1 cellular context compared by ENCODE assay signal in genomic region chr7:100158229-100159098, GRCh38.
TF ChIP-seq lines count a peak whose summit lies in the region.

TRAPPC14 (minus strand) TSS chr7:100158723; CDS start chr7:100158499, 224 bp downstream.

TF ChIP-seq in K562, 482 proteins besides CTCF, POLR2A, EP300 and RAD21 (continued from another document and continues in another):
- TF ChIP-seq, protein P1, sequence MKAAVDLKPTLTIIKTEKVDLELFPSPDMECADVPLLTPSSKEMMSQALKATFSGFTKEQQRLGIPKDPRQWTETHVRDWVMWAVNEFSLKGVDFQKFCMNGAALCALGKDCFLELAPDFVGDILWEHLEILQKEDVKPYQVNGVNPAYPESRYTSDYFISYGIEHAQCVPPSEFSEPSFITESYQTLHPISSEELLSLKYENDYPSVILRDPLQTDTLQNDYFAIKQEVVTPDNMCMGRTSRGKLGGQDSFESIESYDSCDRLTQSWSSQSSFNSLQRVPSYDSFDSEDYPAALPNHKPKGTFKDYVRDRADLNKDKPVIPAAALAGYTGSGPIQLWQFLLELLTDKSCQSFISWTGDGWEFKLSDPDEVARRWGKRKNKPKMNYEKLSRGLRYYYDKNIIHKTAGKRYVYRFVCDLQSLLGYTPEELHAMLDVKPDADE (conservative IDR thresholded peaks at IDR 0.05; ENCODE audit: control insufficient read depth, low read depth, low read length), result 0 out of 2 replicates have a peak, but pooled peaks have one; percentile 44
- TF ChIP-seq, protein P2, sequence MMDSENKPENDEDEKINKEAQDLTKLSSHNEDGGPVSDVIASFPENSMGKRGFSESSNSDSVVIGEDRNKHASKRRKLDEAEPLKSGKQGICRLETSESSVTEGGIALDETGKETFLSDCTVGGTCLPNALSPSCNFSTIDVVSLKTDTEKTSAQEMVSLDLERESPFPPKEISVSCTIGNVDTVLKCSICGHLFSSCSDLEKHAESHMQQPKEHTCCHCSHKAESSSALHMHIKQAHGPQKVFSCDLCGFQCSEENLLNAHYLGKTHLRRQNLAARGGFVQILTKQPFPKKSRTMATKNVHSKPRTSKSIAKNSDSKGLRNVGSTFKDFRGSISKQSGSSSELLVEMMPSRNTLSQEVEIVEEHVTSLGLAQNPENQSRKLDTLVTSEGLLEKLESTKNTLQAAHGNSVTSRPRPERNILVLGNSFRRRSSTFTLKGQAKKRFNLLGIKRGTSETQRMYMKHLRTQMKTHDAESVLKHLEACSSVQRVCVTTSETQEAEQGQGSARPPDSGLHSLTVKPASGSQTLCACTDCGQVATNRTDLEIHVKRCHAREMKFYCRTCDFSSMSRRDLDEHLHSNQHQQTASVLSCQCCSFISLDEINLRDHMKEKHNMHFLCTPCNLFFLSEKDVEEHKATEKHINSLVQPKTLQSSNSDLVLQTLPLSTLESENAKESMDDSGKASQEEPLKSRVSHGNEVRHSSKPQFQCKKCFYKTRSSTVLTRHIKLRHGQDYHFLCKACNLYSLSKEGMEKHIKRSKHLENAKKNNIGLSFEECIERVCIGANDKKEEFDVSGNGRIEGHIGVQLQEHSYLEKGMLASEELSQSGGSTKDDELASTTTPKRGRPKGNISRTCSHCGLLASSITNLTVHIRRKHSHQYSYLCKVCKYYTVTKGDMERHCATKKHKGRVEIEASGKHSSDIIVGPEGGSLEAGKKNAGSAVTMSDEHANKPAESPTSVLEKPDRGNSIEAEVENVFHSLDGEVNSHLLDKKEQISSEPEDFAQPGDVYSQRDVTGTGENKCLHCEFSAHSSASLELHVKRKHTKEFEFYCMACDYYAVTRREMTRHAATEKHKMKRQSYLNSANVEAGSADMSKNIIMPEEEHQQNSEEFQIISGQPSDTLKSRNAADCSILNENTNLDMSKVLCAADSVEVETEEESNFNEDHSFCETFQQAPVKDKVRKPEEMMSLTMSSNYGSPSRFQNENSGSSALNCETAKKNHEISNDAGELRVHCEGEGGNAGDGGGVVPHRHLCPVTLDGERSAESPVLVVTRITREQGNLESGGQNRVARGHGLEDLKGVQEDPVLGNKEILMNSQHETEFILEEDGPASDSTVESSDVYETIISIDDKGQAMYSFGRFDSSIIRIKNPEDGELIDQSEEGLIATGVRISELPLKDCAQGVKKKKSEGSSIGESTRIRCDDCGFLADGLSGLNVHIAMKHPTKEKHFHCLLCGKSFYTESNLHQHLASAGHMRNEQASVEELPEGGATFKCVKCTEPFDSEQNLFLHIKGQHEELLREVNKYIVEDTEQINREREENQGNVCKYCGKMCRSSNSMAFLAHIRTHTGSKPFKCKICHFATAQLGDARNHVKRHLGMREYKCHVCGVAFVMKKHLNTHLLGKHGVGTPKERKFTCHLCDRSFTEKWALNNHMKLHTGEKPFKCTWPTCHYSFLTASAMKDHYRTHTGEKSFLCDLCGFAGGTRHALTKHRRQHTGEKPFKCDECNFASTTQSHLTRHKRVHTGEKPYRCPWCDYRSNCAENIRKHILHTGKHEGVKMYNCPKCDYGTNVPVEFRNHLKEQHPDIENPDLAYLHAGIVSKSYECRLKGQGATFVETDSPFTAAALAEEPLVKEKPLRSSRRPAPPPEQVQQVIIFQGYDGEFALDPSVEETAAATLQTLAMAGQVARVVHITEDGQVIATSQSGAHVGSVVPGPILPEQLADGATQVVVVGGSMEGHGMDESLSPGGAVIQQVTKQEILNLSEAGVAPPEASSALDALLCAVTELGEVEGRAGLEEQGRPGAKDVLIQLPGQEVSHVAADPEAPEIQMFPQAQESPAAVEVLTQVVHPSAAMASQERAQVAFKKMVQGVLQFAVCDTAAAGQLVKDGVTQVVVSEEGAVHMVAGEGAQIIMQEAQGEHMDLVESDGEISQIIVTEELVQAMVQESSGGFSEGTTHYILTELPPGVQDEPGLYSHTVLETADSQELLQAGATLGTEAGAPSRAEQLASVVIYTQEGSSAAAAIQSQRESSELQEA (IDR thresholded peaks at IDR 0.05; ENCODE audit: low read depth), result no peak
- TF ChIP-seq NFRKB (IDR thresholded peaks at IDR 0.05; ENCODE audit: low read depth), result peak; percentile 72; the same call in 1 of the 2 replicates
- TF ChIP-seq ARID1B (IDR thresholded peaks at IDR 0.05), result peak; percentile 78
- TF ChIP-seq MLLT1 (IDR thresholded peaks at IDR 0.05), result no peak
- peak; percentile 73; the same call in 1 of the 2 replicates for TF ChIP-seq NR2F6 (CRISPR knock-in tag; IDR thresholded peaks at IDR 0.05)
- no peak for TF ChIP-seq PTTG1 (tag; IDR thresholded peaks at IDR 0.05; ENCODE audit: low read depth)
- peak; percentile 77 for TF ChIP-seq POLR2B (IDR thresholded peaks at IDR 0.05; ENCODE audit: low read depth, partially characterized antibody)
- TF ChIP-seq KLF13 (tag; IDR thresholded peaks at IDR 0.05; ENCODE audit: borderline replicate concordance, low read depth), result peak; percentile 97
- no peak for TF ChIP-seq MTA2 (IDR thresholded peaks at IDR 0.05; ENCODE audit: low read depth)
- no peak for TF ChIP-seq ATF1 (CRISPR knock-in tag; IDR thresholded peaks at IDR 0.05)
- TF ChIP-seq ATF1 (tag; IDR thresholded peaks at IDR 0.05), result peak; percentile 72
- TF ChIP-seq LEF1 (IDR thresholded peaks at IDR 0.05), result peak; percentile 56; the same call in 1 of the 2 replicates
- TF ChIP-seq, protein P3, sequence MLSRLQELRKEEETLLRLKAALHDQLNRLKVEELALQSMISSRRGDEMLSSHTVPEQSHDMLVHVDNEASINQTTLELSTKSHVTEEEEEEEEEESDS (CRISPR knock-in tag; IDR thresholded peaks at IDR 0.05), result no peak
- TF ChIP-seq ZNF41 (CRISPR knock-in tag; conservative IDR thresholded peaks at IDR 0.05), result 0 out of 2 replicates have a peak, but pooled peaks have one; percentile 28
- TF ChIP-seq SMARCA4 (IDR thresholded peaks at IDR 0.05), result peak; percentile 76; the same call in 1 of the 2 replicates
- TF ChIP-seq HCFC1 (IDR thresholded peaks at IDR 0.05; ENCODE audit: low read depth, low read length), result peak; percentile 66
- no peak for TF ChIP-seq WHSC1 (IDR thresholded peaks at IDR 0.05; ENCODE audit: low read length)
- TF ChIP-seq GABPA (tag; conservative IDR thresholded peaks at IDR 0.05; ENCODE audit: low read depth), result peak; percentile 97
- TF ChIP-seq BRF1 (IDR thresholded peaks at IDR 0.05; ENCODE audit: borderline replicate concordance, extremely low read depth, insufficient read length), result no peak
- TF ChIP-seq PHF8 (IDR thresholded peaks at IDR 0.05; ENCODE audit: borderline replicate concordance, low read length), result peak; percentile 80; the same call in 1 of the 2 replicates
- no peak for TF ChIP-seq GATA2 (CRISPR knock-in tag; IDR thresholded peaks at IDR 0.05)
- peak; percentile 43; the same call in 1 of the 2 replicates for TF ChIP-seq CC2D1A (IDR thresholded peaks at IDR 0.05)
- TF ChIP-seq, protein P4, sequence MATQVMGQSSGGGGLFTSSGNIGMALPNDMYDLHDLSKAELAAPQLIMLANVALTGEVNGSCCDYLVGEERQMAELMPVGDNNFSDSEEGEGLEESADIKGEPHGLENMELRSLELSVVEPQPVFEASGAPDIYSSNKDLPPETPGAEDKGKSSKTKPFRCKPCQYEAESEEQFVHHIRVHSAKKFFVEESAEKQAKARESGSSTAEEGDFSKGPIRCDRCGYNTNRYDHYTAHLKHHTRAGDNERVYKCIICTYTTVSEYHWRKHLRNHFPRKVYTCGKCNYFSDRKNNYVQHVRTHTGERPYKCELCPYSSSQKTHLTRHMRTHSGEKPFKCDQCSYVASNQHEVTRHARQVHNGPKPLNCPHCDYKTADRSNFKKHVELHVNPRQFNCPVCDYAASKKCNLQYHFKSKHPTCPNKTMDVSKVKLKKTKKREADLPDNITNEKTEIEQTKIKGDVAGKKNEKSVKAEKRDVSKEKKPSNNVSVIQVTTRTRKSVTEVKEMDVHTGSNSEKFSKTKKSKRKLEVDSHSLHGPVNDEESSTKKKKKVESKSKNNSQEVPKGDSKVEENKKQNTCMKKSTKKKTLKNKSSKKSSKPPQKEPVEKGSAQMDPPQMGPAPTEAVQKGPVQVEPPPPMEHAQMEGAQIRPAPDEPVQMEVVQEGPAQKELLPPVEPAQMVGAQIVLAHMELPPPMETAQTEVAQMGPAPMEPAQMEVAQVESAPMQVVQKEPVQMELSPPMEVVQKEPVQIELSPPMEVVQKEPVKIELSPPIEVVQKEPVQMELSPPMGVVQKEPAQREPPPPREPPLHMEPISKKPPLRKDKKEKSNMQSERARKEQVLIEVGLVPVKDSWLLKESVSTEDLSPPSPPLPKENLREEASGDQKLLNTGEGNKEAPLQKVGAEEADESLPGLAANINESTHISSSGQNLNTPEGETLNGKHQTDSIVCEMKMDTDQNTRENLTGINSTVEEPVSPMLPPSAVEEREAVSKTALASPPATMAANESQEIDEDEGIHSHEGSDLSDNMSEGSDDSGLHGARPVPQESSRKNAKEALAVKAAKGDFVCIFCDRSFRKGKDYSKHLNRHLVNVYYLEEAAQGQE (CRISPR knock-in tag; IDR thresholded peaks at IDR 0.05; ENCODE audit: low read depth), result peak; percentile 76; the same call in 1 of the 2 replicates
- TF ChIP-seq SREBF2 (CRISPR knock-in tag; IDR thresholded peaks at IDR 0.05), result 0 out of 2 replicates have a peak, but pooled peaks have one; percentile 35
- peak; percentile 81 for TF ChIP-seq TAF1 (IDR thresholded peaks at IDR 0.05; ENCODE audit: control insufficient read depth, extremely low read depth, insufficient read depth, low read length, severe bottlenecking)
- TF ChIP-seq, protein P5, sequence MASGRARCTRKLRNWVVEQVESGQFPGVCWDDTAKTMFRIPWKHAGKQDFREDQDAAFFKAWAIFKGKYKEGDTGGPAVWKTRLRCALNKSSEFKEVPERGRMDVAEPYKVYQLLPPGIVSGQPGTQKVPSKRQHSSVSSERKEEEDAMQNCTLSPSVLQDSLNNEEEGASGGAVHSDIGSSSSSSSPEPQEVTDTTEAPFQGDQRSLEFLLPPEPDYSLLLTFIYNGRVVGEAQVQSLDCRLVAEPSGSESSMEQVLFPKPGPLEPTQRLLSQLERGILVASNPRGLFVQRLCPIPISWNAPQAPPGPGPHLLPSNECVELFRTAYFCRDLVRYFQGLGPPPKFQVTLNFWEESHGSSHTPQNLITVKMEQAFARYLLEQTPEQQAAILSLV (tag; IDR thresholded peaks at IDR 0.05), result 0 out of 2 replicates have a peak, but pooled peaks have one; percentile 43
- TF ChIP-seq SMAD1 (IDR thresholded peaks at IDR 0.05; ENCODE audit: low read depth, low read length, partially characterized antibody), result peak; percentile 17
- TF ChIP-seq, protein P6, sequence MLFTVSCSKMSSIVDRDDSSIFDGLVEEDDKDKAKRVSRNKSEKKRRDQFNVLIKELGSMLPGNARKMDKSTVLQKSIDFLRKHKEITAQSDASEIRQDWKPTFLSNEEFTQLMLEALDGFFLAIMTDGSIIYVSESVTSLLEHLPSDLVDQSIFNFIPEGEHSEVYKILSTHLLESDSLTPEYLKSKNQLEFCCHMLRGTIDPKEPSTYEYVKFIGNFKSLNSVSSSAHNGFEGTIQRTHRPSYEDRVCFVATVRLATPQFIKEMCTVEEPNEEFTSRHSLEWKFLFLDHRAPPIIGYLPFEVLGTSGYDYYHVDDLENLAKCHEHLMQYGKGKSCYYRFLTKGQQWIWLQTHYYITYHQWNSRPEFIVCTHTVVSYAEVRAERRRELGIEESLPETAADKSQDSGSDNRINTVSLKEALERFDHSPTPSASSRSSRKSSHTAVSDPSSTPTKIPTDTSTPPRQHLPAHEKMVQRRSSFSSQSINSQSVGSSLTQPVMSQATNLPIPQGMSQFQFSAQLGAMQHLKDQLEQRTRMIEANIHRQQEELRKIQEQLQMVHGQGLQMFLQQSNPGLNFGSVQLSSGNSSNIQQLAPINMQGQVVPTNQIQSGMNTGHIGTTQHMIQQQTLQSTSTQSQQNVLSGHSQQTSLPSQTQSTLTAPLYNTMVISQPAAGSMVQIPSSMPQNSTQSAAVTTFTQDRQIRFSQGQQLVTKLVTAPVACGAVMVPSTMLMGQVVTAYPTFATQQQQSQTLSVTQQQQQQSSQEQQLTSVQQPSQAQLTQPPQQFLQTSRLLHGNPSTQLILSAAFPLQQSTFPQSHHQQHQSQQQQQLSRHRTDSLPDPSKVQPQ (CRISPR knock-in tag; IDR thresholded peaks at IDR 0.05; ENCODE audit: borderline replicate concordance), result no peak
- peak in 1 of 2 experiments; percentile 43; a peak in 3 of 4 replicates for TF ChIP-seq FOXK2 (conservative IDR thresholded peaks at IDR 0.05 in 1 of 2, IDR thresholded peaks at IDR 0.05 in 1 of 2; ENCODE audit: low read depth in 2 of 2)
- TF ChIP-seq PHB (CRISPR knock-in tag; IDR thresholded peaks at IDR 0.05), result no peak
- peak; percentile 20 for TF ChIP-seq BRD9 (IDR thresholded peaks at IDR 0.05; ENCODE audit: low read depth, partially characterized antibody)
- TF ChIP-seq, protein P7, sequence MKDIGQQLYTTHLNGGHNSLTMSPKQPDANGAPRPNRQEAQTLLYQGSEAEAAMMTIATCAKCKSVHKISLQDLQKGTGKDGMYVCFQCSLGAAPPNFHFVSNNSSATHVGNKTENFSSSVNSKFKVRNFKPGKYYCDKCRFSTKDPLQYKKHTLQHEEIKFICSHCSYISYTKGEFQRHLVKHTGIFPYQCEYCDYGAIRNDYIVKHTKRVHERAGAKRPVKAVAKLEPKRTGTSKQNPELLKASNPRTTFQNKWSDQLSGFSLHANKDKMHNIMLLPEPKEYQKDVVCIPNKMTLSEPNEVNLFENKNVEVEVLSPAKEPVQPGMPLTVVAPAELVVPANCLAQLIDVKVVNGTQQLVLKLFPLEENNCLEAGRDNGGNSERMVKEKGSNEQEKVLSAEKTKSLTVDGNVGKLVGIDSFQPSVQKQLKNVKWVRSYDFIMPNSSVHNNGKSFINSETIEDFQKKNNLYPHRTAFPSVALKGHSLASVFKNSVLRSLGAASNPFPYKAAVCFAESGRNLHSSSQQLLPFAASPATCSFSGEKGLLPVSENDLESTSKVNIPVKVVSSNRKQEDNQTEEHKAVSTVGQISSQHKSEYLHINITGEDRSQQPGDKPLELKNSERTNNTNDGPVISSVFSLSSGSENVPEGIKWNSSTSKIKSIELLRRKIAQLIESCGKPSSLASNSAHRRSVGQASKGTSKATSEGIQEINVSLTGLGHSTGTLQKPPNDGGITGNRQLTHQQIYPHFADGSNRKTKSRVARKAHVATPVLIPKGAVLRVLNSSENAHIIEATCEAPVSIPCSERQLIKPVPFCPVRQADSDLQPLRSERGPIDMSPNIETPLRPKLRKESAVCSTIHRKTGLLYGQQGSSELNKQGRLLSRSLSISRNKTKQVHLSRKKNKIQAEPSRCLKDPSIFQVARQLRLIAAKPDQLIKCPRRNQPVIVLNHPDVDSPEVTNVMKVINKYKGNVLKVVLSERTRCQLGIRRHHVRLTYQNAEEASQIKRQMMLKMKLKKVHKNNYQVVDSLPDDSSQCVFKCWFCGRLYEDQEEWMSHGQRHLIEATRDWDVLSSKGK (CRISPR knock-in tag; IDR thresholded peaks at IDR 0.05), result no peak
- TF ChIP-seq ZNF785 (CRISPR knock-in tag; IDR thresholded peaks at IDR 0.05), result no peak
- peak; percentile 35; the same call in 1 of the 2 replicates for TF ChIP-seq TCF3 (CRISPR knock-in tag; IDR thresholded peaks at IDR 0.05)
